20 cellular contexts compared by ENCODE assay signal in the genomic region with DNA sequence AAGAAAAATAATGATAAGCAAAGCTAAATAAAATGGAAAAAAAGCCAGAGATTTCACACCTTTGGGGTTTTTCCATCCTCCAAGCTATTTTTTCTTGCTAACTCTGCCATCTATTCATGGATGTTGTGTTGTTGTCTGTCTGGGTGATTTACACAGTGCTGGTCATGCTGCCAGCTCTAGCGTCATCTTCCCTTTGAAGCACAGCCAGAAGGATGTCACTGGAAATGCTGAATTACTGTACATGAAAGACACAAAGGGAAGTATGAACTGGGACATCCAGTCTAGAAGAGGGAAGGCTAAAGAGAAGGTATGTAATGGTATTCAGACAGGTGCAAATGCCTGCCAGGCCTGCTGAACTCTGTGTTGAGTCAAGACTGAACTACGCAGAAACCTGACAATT.
A peak's percentile ranks its signal among the peaks of the same experiment; 100 is the strongest.
DNase-seq lines count a peak whose midpoint lies in the region; ATAC-seq, FAIRE-seq and TF ChIP-seq lines count a peak whose summit lies in the region.
"Had no signal": no experiment of that assay in that cellular context is flagged by ENCODE, and none has a peak within 500 bp of the region (broad histone marks: within the 10 kb centered on the region; RNA-seq: fewer than 3 reads in every experiment).

No MANE protein-coding gene starts in this region.

- no peaks in the 10 kb centered on the region for H4K20me1 ChIP-seq in astrocyte (ENCODE audit: insufficient read depth, low read length)

- H3K4me3 ChIP-seq in astrocyte (ENCODE audit: insufficient read depth, low read depth, low read length) = no peak overlapping the region
- no peak overlapping the region for H3K4me3 ChIP-seq in esophagus squamous epithelium
- H3K4me3 ChIP-seq in parathyroid adenoma (ENCODE audit: low read depth, low read length) = no peak overlapping the region
- H3K4me3 ChIP-seq: HAP-1 had no signal

- no peak overlapping the region for H3K9ac ChIP-seq in astrocyte (ENCODE audit: low read length)
- no peak overlapping the region for H3K9ac ChIP-seq in parathyroid adenoma

- no peaks in the 10 kb centered on the region for H3K36me3 ChIP-seq in astrocyte (ENCODE audit: insufficient read depth, low read length)
- no peaks in the 10 kb centered on the region for H3K36me3 ChIP-seq in esophagus squamous epithelium
- H3K36me3 ChIP-seq in parathyroid adenoma (ENCODE audit: control insufficient read depth, insufficient read depth, low read length) = no peaks in the 10 kb centered on the region
- H3K36me3 ChIP-seq: HAP-1 had no signal

- peaks cover 3% of the 10 kb centered on the region for H3K9me3 ChIP-seq in astrocyte (ENCODE audit: insufficient read depth, low read depth, low read length)
- peaks cover 0 to 9% (median 8%) of the 10 kb centered on the region in 3 donors for H3K9me3 ChIP-seq in esophagus squamous epithelium
- no peaks in the 10 kb centered on the region for H3K9me3 ChIP-seq in parathyroid adenoma (ENCODE audit: control insufficient read depth, low read length)
- H3K9me3 ChIP-seq: HAP-1 had no signal

- H3K27me3 ChIP-seq in astrocyte (ENCODE audit: insufficient read depth, low read length) (no peaks in the 10 kb centered on the region), esophagus squamous epithelium (no peaks in the 10 kb centered on the region), parathyroid adenoma (ENCODE audit: control insufficient read depth, insufficient read depth, low read length) (no peaks in the 10 kb centered on the region)

- no peak for TF ChIP-seq POLR2A in esophagus squamous epithelium (IDR thresholded peaks at IDR 0.05)

- no peaks in the 10 kb centered on the region for H3K27me3 Mint-ChIP-seq in astrocyte (ENCODE audit: low read depth, unreplicated experiment)
- H3K27me3 Mint-ChIP-seq in activated T-helper 2 cell treated with anti-CD3 and anti-CD28 coated beads, Interferon-gamma antibody, Interleukin-2, Interleukin-4, amounts not matched to agents 10 μg/mL and 5 μg/mL and 100 μg/mL, durations not matched to agents 14 hours and 24 hours and 36 hours (ENCODE audit: low read depth) = no peaks in the 10 kb centered on the region

- H3K4me1 ChIP-seq in astrocyte (ENCODE audit: insufficient read depth, low read length) (no peaks in the 10 kb centered on the region), esophagus squamous epithelium (peaks cover 0 to 23% (median 0%) of the 10 kb centered on the region in 3 donors), parathyroid adenoma (peaks cover 36% of the 10 kb centered on the region)
- H3K4me1 ChIP-seq: Caco-2, HAP-1 had no signal

- no peak for FAIRE-seq in astrocyte (lab: Jason Lieb, UNC)
- no peak for FAIRE-seq in RCC 7860 (lab: Jason Lieb, UNC)

- H3K79me2 ChIP-seq in astrocyte (ENCODE audit: insufficient read depth, low read length) (no peaks in the 10 kb centered on the region), parathyroid adenoma (no peaks in the 10 kb centered on the region)

- H3K9me3 Mint-ChIP-seq in astrocyte (ENCODE audit: unreplicated experiment) = peaks cover 20% of the 10 kb centered on the region
- peaks cover 32% of the 10 kb centered on the region for H3K9me3 Mint-ChIP-seq in activated T-helper 2 cell treated with anti-CD3 and anti-CD28 coated beads, Interferon-gamma antibody, Interleukin-2, Interleukin-4, amounts not matched to agents 10 μg/mL and 5 μg/mL and 100 μg/mL, durations not matched to agents 14 hours and 24 hours and 36 hours

- H3K27ac Mint-ChIP-seq in astrocyte (ENCODE audit: unreplicated experiment) = no peak overlapping the region
- H3K27ac Mint-ChIP-seq in activated T-helper 2 cell treated with anti-CD3 and anti-CD28 coated beads, Interferon-gamma antibody, Interleukin-2, Interleukin-4, amounts not matched to agents 10 μg/mL and 5 μg/mL and 100 μg/mL, durations not matched to agents 14 hours and 24 hours and 36 hours = no peak overlapping the region

- no peak overlapping the region for H3K27ac ChIP-seq in astrocyte (ENCODE audit: low read depth, low read length)
- H3K27ac ChIP-seq in esophagus squamous epithelium = peak overlapping the region in 3 of 4 donors; percentile 36 to 75 (median 61)
- H3K27ac ChIP-seq in parathyroid adenoma = no peak overlapping the region
- H3K27ac ChIP-seq: RWPE1 had no signal

- DNase-seq in GM04504 (ENCODE audit: low read depth) = peak; percentile 21
- peak; percentile 19 for DNase-seq in astrocyte (ENCODE audit: low read depth)
- DNase-seq in esophagus squamous epithelium (lab: John Stamatoyannopoulos, UW) = no peak
- no peak for DNase-seq in NCI-H526 (lab: John Stamatoyannopoulos, UW)
- no peak for DNase-seq in RCC 7860 (ENCODE audit: low spot score)
- no peak for DNase-seq in activated T-helper 2 cell treated with anti-CD3 and anti-CD28 coated beads, Interferon-gamma antibody, Interleukin-2, Interleukin-4, amounts not matched to agents 10 μg/mL and 5 μg/mL and 100 μg/mL, durations not matched to agents 14 hours and 24 hours and 36 hours (ENCODE audit: low spot score)
- DNase-seq: AML-193, Caco-2, DMS153, EL, Karpas-422, MM.1S, NCI-H1105, NCI-H187, NCI-H226, NCI-H69 had no signal

- WGBS in esophagus squamous epithelium, 2 donors = 21 to 48% methylated on average over 2 of the region's 2 CpGs

- H3K4me1 Mint-ChIP-seq in astrocyte (ENCODE audit: low read depth, unreplicated experiment) = no peaks in the 10 kb centered on the region
- H3K4me1 Mint-ChIP-seq in activated T-helper 2 cell treated with anti-CD3 and anti-CD28 coated beads, Interferon-gamma antibody, Interleukin-2, Interleukin-4, amounts not matched to agents 10 μg/mL and 5 μg/mL and 100 μg/mL, durations not matched to agents 14 hours and 24 hours and 36 hours (ENCODE audit: low read depth) = no peaks in the 10 kb centered on the region

- H3K36me3 Mint-ChIP-seq in astrocyte (ENCODE audit: low read depth, unreplicated experiment) = no peaks in the 10 kb centered on the region
- no peaks in the 10 kb centered on the region for H3K36me3 Mint-ChIP-seq in activated T-helper 2 cell treated with anti-CD3 and anti-CD28 coated beads, Interferon-gamma antibody, Interleukin-2, Interleukin-4, amounts not matched to agents 10 μg/mL and 5 μg/mL and 100 μg/mL, durations not matched to agents 14 hours and 24 hours and 36 hours (ENCODE audit: low read depth)

- no peak overlapping the region for H2AFZ ChIP-seq in astrocyte (ENCODE audit: low read depth, low read length)
- peak overlapping the region; percentile 26 for H2AFZ ChIP-seq in parathyroid adenoma

- TF ChIP-seq CTCF in astrocyte (IDR thresholded peaks at IDR 0.05; ENCODE audit: insufficient read depth, low read depth, low read length) = no peak
- TF ChIP-seq CTCF in esophagus squamous epithelium (IDR thresholded peaks at IDR 0.05) = no peak
- TF ChIP-seq CTCF in parathyroid adenoma (IDR thresholded peaks at IDR 0.05) = no peak

- intact Hi-C loops in esophagus squamous epithelium (cut with DNase I) = no loop called here
- intact Hi-C loops in activated T-helper 2 cell treated with anti-CD3 and anti-CD28 coated beads, Interferon-gamma antibody, Interleukin-2, Interleukin-4, amounts not matched to agents 10 μg/mL and 5 μg/mL and 100 μg/mL, durations not matched to agents 14 hours and 24 hours and 36 hours (cut with micrococcal nuclease) = no loop called here

- H3K4me2 ChIP-seq in astrocyte (ENCODE audit: low read length) = no peak overlapping the region
- H3K4me2 ChIP-seq in parathyroid adenoma (ENCODE audit: low read length) = no peak overlapping the region

- H3K4me3 Mint-ChIP-seq in astrocyte (ENCODE audit: unreplicated experiment) = no peak overlapping the region
- no peak overlapping the region for H3K4me3 Mint-ChIP-seq in activated T-helper 2 cell treated with anti-CD3 and anti-CD28 coated beads, Interferon-gamma antibody, Interleukin-2, Interleukin-4, amounts not matched to agents 10 μg/mL and 5 μg/mL and 100 μg/mL, durations not matched to agents 14 hours and 24 hours and 36 hours (ENCODE audit: low read depth)

- no peak for ATAC-seq in HG02571 (IDR thresholded peaks at IDR 0.05; ENCODE audit: unreplicated experiment)

Comparison
In these comparisons a context has a peak if more than half of its experiments do, and no peak if none do; other contexts are left out.
1. DNase-seq: peak in GM04504 (single experiment) and astrocyte (single experiment); none in esophagus squamous epithelium (single experiment), NCI-H526 (0 of 2), RCC 7860 (single experiment) and activated T-helper 2 cell treated with anti-CD3 and anti-CD28 coated beads, Interferon-gamma antibody, Interleukin-2, Interleukin-4, amounts not matched to agents 10 μg/mL and 5 μg/mL and 100 μg/mL, durations not matched to agents 14 hours and 24 hours and 36 hours (single experiment).
2. H3K27ac ChIP-seq: peak in esophagus squamous epithelium (3 of 4); none in astrocyte (single experiment) and parathyroid adenoma (single experiment).